ENCODE assay signal across 30 cellular contexts in the genomic region with DNA sequence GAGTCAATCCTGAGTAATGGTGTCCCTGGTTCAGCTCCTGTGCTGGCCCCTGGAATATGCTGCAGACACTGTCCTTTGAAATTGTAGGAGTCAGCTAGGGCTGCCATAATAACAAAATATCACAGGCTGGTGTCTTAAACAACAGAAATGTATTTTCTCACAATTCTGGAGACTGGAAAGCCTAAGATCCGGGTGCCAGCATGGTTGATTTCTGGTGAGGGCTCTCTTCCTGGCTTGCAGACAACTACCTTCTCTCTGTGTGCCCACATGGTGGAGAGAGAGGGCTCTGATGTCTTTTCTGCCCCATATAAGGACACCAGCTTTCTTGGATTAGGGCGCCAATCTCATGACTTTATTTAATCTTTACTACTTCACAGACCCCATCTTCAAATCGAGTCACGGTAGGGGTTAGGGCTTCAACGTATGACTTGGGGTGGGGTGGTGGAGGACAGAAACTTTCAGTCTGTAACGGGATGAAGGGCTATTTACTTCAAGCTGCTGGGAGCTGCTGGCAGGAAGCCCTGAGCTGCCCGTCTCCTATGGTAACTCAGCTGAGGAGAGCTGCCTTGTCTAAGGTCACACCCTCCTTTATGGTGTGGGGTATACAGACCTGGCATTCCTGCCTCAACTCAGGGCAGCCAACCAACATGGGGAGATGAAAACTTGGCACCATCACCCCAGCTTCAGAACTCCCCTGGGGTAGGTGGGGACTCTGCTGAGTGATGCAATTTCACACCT.
A peak's percentile ranks its signal among the peaks of the same experiment; 100 is the strongest.
DNase-seq lines count a peak whose midpoint lies in the region; ATAC-seq lines count a peak whose summit lies in the region.
"Had no signal": no experiment of that assay in that cellular context is flagged by ENCODE, and none has a peak within 500 bp of the region (broad histone marks: within the 10 kb centered on the region; RNA-seq: fewer than 3 reads in every experiment).

No MANE protein-coding gene starts in this region.

- H3K36me3 ChIP-seq in trophoblast cell (ENCODE audit: control insufficient read depth in 1 of 2, insufficient read depth in 2 of 2, low read length in 2 of 2) (no peaks in the 10 kb centered on the region), GM23248 (ENCODE audit: low read depth) (no peaks in the 10 kb centered on the region)

- H3K27me3 ChIP-seq in trophoblast cell (ENCODE audit: insufficient read depth, low read length) (no peaks in the 10 kb centered on the region), GM23248 (replicated peaks; ENCODE audit: insufficient read depth) (peaks cover 42% of the 10 kb centered on the region)

- no peak overlapping the region for H3K23ac ChIP-seq in trophoblast cell (ENCODE audit: low read length)

- H3K9me2 ChIP-seq in GM23248 (ENCODE audit: insufficient read depth) = no peaks in the 10 kb centered on the region

- H2AK5ac ChIP-seq in trophoblast cell (ENCODE audit: low read length) = no peak overlapping the region

- POLR2A ChIA-PET in activated CD4-positive, alpha-beta T cell treated with anti-CD3 and anti-CD28 coated beads for 36 hours (lab: Charles Lee) = no interaction called here

- no peak overlapping the region for H3K18ac ChIP-seq in trophoblast cell (ENCODE audit: low read length)

- H3K36me3 Mint-ChIP-seq in activated CD4-positive, alpha-beta T cell treated with anti-CD3 and anti-CD28 coated beads for 36 hours (ENCODE audit: low read depth) = no peaks in the 10 kb centered on the region
- H3K36me3 Mint-ChIP-seq: CD14-positive monocyte; CD8-positive, alpha-beta memory T cell had no signal

- no peak overlapping the region for H4K8ac ChIP-seq in trophoblast cell (ENCODE audit: low read depth, low read length)

- DNase-seq in NCI-H748 (lab: John Stamatoyannopoulos, UW; ENCODE audit: unreplicated experiment) (peak; percentile 7), NCI-H748 treated with DMSO at 0.1 percent for 48 hours (lab: John Stamatoyannopoulos, UW) (no peak), left colon (peak; percentile 31 to 33), trophoblast cell (peak; percentile 63 to 72), GM23248 (no peak), mesenteric fat pad (ENCODE audit: low spot score) (no peak), HT-29 (ENCODE audit: low spot score) (no peak)
- no peak for DNase-seq in activated CD4-positive, alpha-beta T cell treated with anti-CD3 and anti-CD28 coated beads for 36 hours
- DNase-seq: CD8-positive, alpha-beta memory T cell; DMS 273 treated with DMSO at 0.1 percent for 48 hours; DMS79; EL; GDM1; HCEC 1CT; MM.1S; NCI-H1048; NCI-H1417; NCI-H1694 treated with DMSO at 0.1 percent for 48 hours; NCI-H2081; NCI-H2227 treated with DMSO at 0.1 percent for 48 hours; NCI-H526 treated with DMSO at 0.1 percent for 48 hours; NK-92 treated with Interleukin-12 subunit alpha and Interleukin-12 subunit beta, amount 100 ng/mL, for 24 hours; SHP77 had no signal

- no peaks in the 10 kb centered on the region for H3F3A ChIP-seq in GM23248 (ENCODE audit: insufficient read depth)

- H3K4me2 ChIP-seq in trophoblast cell (ENCODE audit: low read length) (no peak overlapping the region), GM23248 (ENCODE audit: unreplicated experiment) (no peak overlapping the region)
- H3K4me2 ChIP-seq: KMS-11 had no signal

- no peak overlapping the region for H3K9ac ChIP-seq in trophoblast cell (ENCODE audit: low read length)
- no peak overlapping the region for H3K9ac ChIP-seq in GM23248
- H3K9ac ChIP-seq: KMS-11 had no signal

- H3K4me1 ChIP-seq in trophoblast cell (ENCODE audit: control insufficient read depth in 1 of 2, insufficient read depth in 2 of 2, low read length in 2 of 2) (no peaks in the 10 kb centered on the region), GM23248 (ENCODE audit: insufficient read depth) (no peaks in the 10 kb centered on the region)

- H3K4ac ChIP-seq in trophoblast cell (ENCODE audit: low read depth, low read length) = no peak overlapping the region

- no CpG with 5 or more reads among the region's 7 CpGs for WGBS in trophoblast cell (ENCODE audit: extremely low coverage, insufficient coverage, insufficient read length)
- WGBS in GM23248 (ENCODE audit: low coverage in 1 of 2, low lambda C conversion rate in 2 of 2, missing lambda C conversion rate in 2 of 2), 2 experiments = 69 to 70% methylated on average over 7 of the region's 7 CpGs

- H2BK12ac ChIP-seq in trophoblast cell (ENCODE audit: low read length) = no peak overlapping the region

- H3K9me3 Mint-ChIP-seq in activated CD4-positive, alpha-beta T cell treated with anti-CD3 and anti-CD28 coated beads for 36 hours (ENCODE audit: low read depth) = peaks cover 2% of the 10 kb centered on the region
- H3K9me3 Mint-ChIP-seq: CD8-positive, alpha-beta memory T cell had no signal

- no peaks in the 10 kb centered on the region for H4K20me1 ChIP-seq in GM23248 (ENCODE audit: insufficient read depth)

- no peak overlapping the region for H3K4me3 ChIP-seq in trophoblast cell (ENCODE audit: low read depth, low read length)
- H3K4me3 ChIP-seq in GM23248 = no peak overlapping the region
- H3K4me3 ChIP-seq: GM12878 had no signal

- H4K91ac ChIP-seq in trophoblast cell (ENCODE audit: low read depth, low read length) = no peak overlapping the region

- no peak overlapping the region for H3K27ac Mint-ChIP-seq in activated CD4-positive, alpha-beta T cell treated with anti-CD3 and anti-CD28 coated beads for 36 hours
- H3K27ac Mint-ChIP-seq: B cell; CD8-positive, alpha-beta memory T cell had no signal

- H3K79me2 ChIP-seq in trophoblast cell (ENCODE audit: control insufficient read depth, insufficient read depth, low read length, poor library complexity) = no peaks in the 10 kb centered on the region
- H3K79me2 ChIP-seq in GM23248 (ENCODE audit: insufficient read depth) = no peaks in the 10 kb centered on the region

- CTCF ChIA-PET in activated CD4-positive, alpha-beta T cell treated with anti-CD3 and anti-CD28 coated beads for 36 hours (lab: Charles Lee) = interaction anchor here (0.5 to 1.5 kb wide), 4 partner anchors 66 to 791 kb away, joined by 3 to 5 read pairs (median 4); no protein-coding TSS in a partner anchor

- intact Hi-C loops in left colon (cut with DNase I, micrococcal nuclease) = no loop called here
- intact Hi-C loops in activated CD4-positive, alpha-beta T cell treated with anti-CD3 and anti-CD28 coated beads for 36 hours (cut with DNase I, micrococcal nuclease) = no loop called here

- H3K4me1 Mint-ChIP-seq in activated CD4-positive, alpha-beta T cell treated with anti-CD3 and anti-CD28 coated beads for 36 hours = no peaks in the 10 kb centered on the region
- H3K4me1 Mint-ChIP-seq: CD8-positive, alpha-beta memory T cell had no signal

- H3K9me3 ChIP-seq in trophoblast cell (ENCODE audit: insufficient read depth, low read depth, low read length) = peaks cover 3% of the 10 kb centered on the region
- H3K9me3 ChIP-seq in GM23248 (ENCODE audit: low read depth) = no peaks in the 10 kb centered on the region

- H2BK5ac ChIP-seq in trophoblast cell (ENCODE audit: low read depth, low read length, poor library complexity) = no peak overlapping the region

- H3K79me1 ChIP-seq in trophoblast cell (ENCODE audit: low read length) = no peaks in the 10 kb centered on the region

- H3K27ac ChIP-seq in trophoblast cell (ENCODE audit: low read depth, low read length) (no peak overlapping the region), GM23248 (no peak overlapping the region)
- H3K27ac ChIP-seq: 22Rv1, KMS-11, RWPE1 had no signal

- H4K12ac ChIP-seq in trophoblast cell (ENCODE audit: low read depth, low read length) = no peak overlapping the region

- H3K14ac ChIP-seq in trophoblast cell (ENCODE audit: low read length) = no peak overlapping the region

- no peak overlapping the region for H2BK120ac ChIP-seq in trophoblast cell (ENCODE audit: insufficient read depth, low read length, poor library complexity)

- in situ Hi-C loops in GM23248 (cut with MboI) = no loop called here

- H2AFZ ChIP-seq in trophoblast cell (ENCODE audit: insufficient read depth, low read length, poor library complexity) (no peak overlapping the region), GM23248 (no peak overlapping the region)

- peaks cover 29% of the 10 kb centered on the region for H3K27me3 Mint-ChIP-seq in activated CD4-positive, alpha-beta T cell treated with anti-CD3 and anti-CD28 coated beads for 36 hours

- ATAC-seq in left colon = peak; percentile 78
- no peak for ATAC-seq in activated CD4-positive, alpha-beta T cell treated with anti-CD3 and anti-CD28 coated beads for 36 hours
- ATAC-seq: GM12878 had no signal

- no peak overlapping the region for H3K4me3 Mint-ChIP-seq in activated CD4-positive, alpha-beta T cell treated with anti-CD3 and anti-CD28 coated beads for 36 hours
- H3K4me3 Mint-ChIP-seq: B cell; CD14-positive monocyte; CD8-positive, alpha-beta memory T cell; IgD-negative memory B cell had no signal

Comparison
In these comparisons a context has a peak if more than half of its experiments do, and no peak if none do; other contexts are left out.
1. DNase-seq: peak in NCI-H748 (single experiment), left colon (2 of 2) and trophoblast cell (2 of 2); none in NCI-H748 treated with DMSO at 0.1 percent for 48 hours (single experiment), GM23248 (single experiment), mesenteric fat pad (single experiment), HT-29 (single experiment) and activated CD4-positive, alpha-beta T cell treated with anti-CD3 and anti-CD28 coated beads for 36 hours (single experiment).